Comparison of ENCODE assay signal across 25 cellular contexts in the genomic region with DNA sequence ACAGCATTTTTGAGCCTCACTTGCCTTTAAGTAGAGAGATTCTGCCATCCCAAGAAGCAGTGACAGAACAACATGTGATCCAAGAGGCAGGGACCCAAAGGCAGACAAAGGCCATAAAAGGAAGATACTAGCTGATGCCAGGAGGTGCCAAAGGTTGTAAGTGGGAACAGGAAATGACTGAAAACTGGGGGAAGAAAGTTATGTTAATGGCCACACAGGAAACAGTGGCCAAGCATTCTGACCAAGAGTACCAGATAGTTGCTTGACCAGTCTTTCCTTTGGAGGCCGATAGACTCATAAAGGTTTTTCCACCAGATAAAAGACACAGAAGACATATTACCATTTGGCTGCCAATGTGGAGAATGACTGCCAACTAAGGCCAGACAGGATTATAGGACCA.
"Had no signal": no experiment of that assay in that cellular context is flagged by ENCODE, and none has a peak within 500 bp of the region (broad histone marks: within the 10 kb centered on the region; RNA-seq: fewer than 3 reads in every experiment).

No MANE protein-coding gene starts in this region.

- H3K36me3 ChIP-seq: colonic mucosa, right lobe of liver, tibial artery had no signal

- H3K4me3 ChIP-seq: colonic mucosa, dorsolateral prefrontal cortex, right lobe of liver, skin epidermis, tibial artery had no signal

- FAIRE-seq: bronchial epithelial cell, endothelial cell of umbilical vein had no signal

- H3K27ac ChIP-seq: colonic mucosa, dorsolateral prefrontal cortex, parathyroid adenoma, right lobe of liver, skin epidermis, tibial artery, VCaP had no signal

- H3K9me3 ChIP-seq: colonic mucosa, right lobe of liver, tibial artery had no signal

- H3K79me2 ChIP-seq: parathyroid adenoma had no signal

- DNase-seq: activated CD4-positive, alpha-beta memory T cell treated with anti-CD3 and anti-CD28 coated beads, Interleukin-2, amount 10 ng/mL, durations not matched to agents 7 days and 5 days; activated CD4-positive, alpha-beta T cell treated with anti-CD3 and anti-CD28 coated beads, Interleukin-2, amount 10 ng/mL, durations not matched to agents 24 days and 14 days; activated effector memory CD4-positive, alpha-beta T cell treated with Interleukin-2 at 50 U/mL for 16 hours; activated naive CD4-positive, alpha-beta T cell treated with anti-CD3 and anti-CD28 coated beads for 36 hours; activated naive CD8-positive, alpha-beta T cell treated with anti-CD3 and anti-CD28 coated beads, Interleukin-2, amount 10 ng/mL, durations not matched to agents 7 days and 5 days; activated T-cell treated with anti-CD3 and anti-CD28 coated beads, Interleukin-2, amount 50 U/mL, for 72 hours; amniotic stem cell; colonic mucosa; dorsolateral prefrontal cortex; effector memory CD8-positive, alpha-beta T cell; foreskin melanocyte; left ventricle myocardium superior; nephron progenitor cell; right lobe of liver; stimulated activated CD4-positive, alpha-beta T cell treated with anti-CD3 and anti-CD28 coated beads, Interleukin-2, amount 100 ng/mL, for 24 hours; stimulated activated naive CD8-positive, alpha-beta T cell treated with anti-CD3 and anti-CD28 coated beads, Interleukin-15, amount 100 ng/mL, for 72 hours; tibial artery had no signal

- H2AFZ ChIP-seq: parathyroid adenoma had no signal

- H3K27me3 ChIP-seq: colonic mucosa, dorsolateral prefrontal cortex, right lobe of liver, tibial artery had no signal

- H3K4me1 ChIP-seq: colonic mucosa, right lobe of liver, tibial artery had no signal

- ATAC-seq: activated CD4-positive, CD25-positive, alpha-beta regulatory T cell treated with anti-CD3 and anti-CD28 coated beads, Interleukin-2, amount 50 U/mL, for 24 hours; activated T-cell treated with anti-CD3 and anti-CD28 coated beads, Interleukin-2, amount 50 U/mL, for 72 hours; effector memory CD8-positive, alpha-beta T cell; esophagus mucosa; left ventricle myocardium superior; right lobe of liver; stimulated activated effector memory CD8-positive, alpha-beta T cell treated with anti-CD3 and anti-CD28 coated beads, Interleukin-12 subunit alpha, Interleukin-12 subunit beta, amount 100 ng/mL, for 72 hours; stimulated activated naive CD8-positive, alpha-beta T cell treated with anti-CD3 and anti-CD28 coated beads, Interleukin-15, amount 100 ng/mL, for 72 hours had no signal

- H3K9ac ChIP-seq: parathyroid adenoma had no signal
